In the genomic region with DNA sequence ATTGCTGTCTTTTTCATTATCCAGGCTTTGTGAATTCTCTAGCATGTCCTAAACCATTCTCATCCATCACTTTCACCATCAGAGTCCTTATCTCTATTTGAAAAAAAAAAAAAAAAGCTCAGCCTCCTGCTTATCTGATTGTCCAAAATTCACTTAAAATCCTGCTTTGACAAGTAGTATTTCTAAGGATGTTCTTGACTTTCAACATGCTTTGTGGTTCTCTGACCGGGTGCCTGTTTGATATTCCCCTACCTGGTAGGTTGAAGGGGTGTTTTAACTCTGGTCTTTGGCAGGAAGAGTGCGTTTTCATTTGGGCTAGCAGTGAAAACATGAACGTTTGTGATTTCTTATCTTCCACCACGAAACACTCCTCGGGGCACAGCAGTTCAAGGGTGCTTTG, we compare ENCODE assay signal across 15 cellular contexts. TPM values are rescaled to one million over a fixed set of nuclear protein-coding genes. Genes with fewer than 3 reads are reported as not detected.
"Had no signal": no experiment of that assay in that cellular context is flagged by ENCODE, and none has a peak within 500 bp of the region (broad histone marks: within the 10 kb centered on the region; RNA-seq: fewer than 3 reads in every experiment).

No MANE protein-coding gene starts in this region.

- H3K27ac ChIP-seq: ascending aorta, dorsolateral prefrontal cortex, lower lobe of right lung, neutrophil, tibial nerve had no signal

- DNase-seq: activated CD4-positive, alpha-beta T cell treated with anti-CD3 and anti-CD28 coated beads for 1 hour; activated T-cell treated with anti-CD3 and anti-CD28 coated beads, Interleukin-2, amount 50 U/mL, for 4 hours; dorsolateral prefrontal cortex; foreskin fibroblast; glutamatergic neuron; left cardiac atrium; lower lobe of right lung; midbrain; naive B cell; right cardiac atrium; small intestine had no signal

- H3K9me3 Mint-ChIP-seq: activated T-cell treated with anti-CD3 and anti-CD28 coated beads, Interleukin-2, amount 50 U/mL, for 4 hours; naive B cell; stimulated activated memory B cell treated with anti-CD40 and anti-IgM and Interleukin-4, amounts not matched to agents 10 μg/mL and 1 μg/mL and 100 μg/mL, for 72 hours had no signal

- H3K4me3 Mint-ChIP-seq: activated T-cell treated with anti-CD3 and anti-CD28 coated beads, Interleukin-2, amount 50 U/mL, for 4 hours; naive B cell; stimulated activated memory B cell treated with anti-CD40 and anti-IgM and Interleukin-4, amounts not matched to agents 10 μg/mL and 1 μg/mL and 100 μg/mL, for 72 hours had no signal

- H3K4me1 ChIP-seq: ascending aorta, lower lobe of right lung had no signal

- H3K27me3 ChIP-seq: ascending aorta, dorsolateral prefrontal cortex, tibial nerve had no signal

- H3K4me3 ChIP-seq: ascending aorta, dorsolateral prefrontal cortex, lower lobe of right lung, tibial nerve had no signal

- H3K36me3 ChIP-seq: ascending aorta, lower lobe of right lung, neutrophil, tibial nerve had no signal

- H3K36me3 Mint-ChIP-seq: naive B cell; stimulated activated memory B cell treated with anti-CD40 and anti-IgM and Interleukin-4, amounts not matched to agents 10 μg/mL and 1 μg/mL and 100 μg/mL, for 72 hours had no signal

- H3K27ac Mint-ChIP-seq: naive B cell; stimulated activated memory B cell treated with anti-CD40 and anti-IgM and Interleukin-4, amounts not matched to agents 10 μg/mL and 1 μg/mL and 100 μg/mL, for 72 hours had no signal

- H3K9me3 ChIP-seq: ascending aorta, lower lobe of right lung, neutrophil, tibial nerve had no signal

RNA-seq across cellular contexts. Expression of gene BBS12, which starts 17.3 kb away (rescaled TPM):
- total RNA-seq: ascending aorta had no signal
